In the genomic region with DNA sequence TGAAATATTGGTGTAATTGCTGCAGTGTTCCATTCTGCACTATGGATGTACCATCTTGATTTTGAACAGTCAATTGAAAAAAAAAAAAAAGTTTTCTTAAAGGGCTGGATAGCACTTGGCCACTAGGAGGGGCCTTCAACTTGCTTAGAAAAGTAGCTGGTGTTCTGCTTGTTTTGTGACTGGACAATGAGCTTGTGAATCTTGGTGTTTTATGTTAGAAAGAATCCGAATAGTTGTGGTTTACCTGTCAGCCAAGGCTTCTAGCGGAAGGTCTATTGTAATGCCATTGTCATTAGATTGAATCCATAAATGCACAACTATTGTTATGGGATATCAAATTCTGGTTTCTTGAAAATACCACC, we compare ENCODE assay signal across 9 cellular contexts.
DNase-seq lines count a peak whose midpoint lies in the region; ATAC-seq and TF ChIP-seq lines count a peak whose summit lies in the region.
"Had no signal": no experiment of that assay in that cellular context is flagged by ENCODE, and none has a peak within 500 bp of the region (broad histone marks: within the 10 kb centered on the region; RNA-seq: fewer than 3 reads in every experiment).

No MANE protein-coding gene starts in this region.

- H3K4me3 ChIP-seq in RWPE2 (ENCODE audit: severe bottlenecking) (no peak overlapping the region), fibroblast of mammary gland (ENCODE audit: control insufficient read depth, low read depth, low read length) (no peak overlapping the region), smooth muscle cell (no peak overlapping the region), upper lobe of left lung (no peak overlapping the region)
- H3K4me3 ChIP-seq in effector memory CD4-positive, alpha-beta T cell (ENCODE audit: insufficient read depth, low read depth, low read length, poor library complexity, severe bottlenecking), result no peak overlapping the region

- H3K9me3 ChIP-seq in RWPE2 (ENCODE audit: severe bottlenecking) (no peaks in the 10 kb centered on the region), smooth muscle cell (replicated peaks; ENCODE audit: low read depth) (no peaks in the 10 kb centered on the region), upper lobe of left lung (no peaks in the 10 kb centered on the region)
- no peaks in the 10 kb centered on the region for H3K9me3 ChIP-seq in effector memory CD4-positive, alpha-beta T cell (ENCODE audit: control insufficient read depth, low read length)

- TF ChIP-seq CTCF in RWPE2 (IDR thresholded peaks at IDR 0.05; ENCODE audit: poor library complexity, severe bottlenecking) (peak; percentile 36), fibroblast of mammary gland (conservative IDR thresholded peaks at IDR 0.05; ENCODE audit: control insufficient read depth, insufficient read depth, low read depth, low read length) (peak; percentile 93), smooth muscle cell (IDR thresholded peaks at IDR 0.05; ENCODE audit: borderline replicate concordance, insufficient read depth, poor library complexity, severe bottlenecking) (peak; percentile 41), upper lobe of left lung (IDR thresholded peaks at IDR 0.05) (peak in 3 of 6 experiments; percentile 26 to 34 (median 33))

- no peak overlapping the region for H3K4me2 ChIP-seq in smooth muscle cell

- no peaks in the 10 kb centered on the region for H4K20me1 ChIP-seq in smooth muscle cell (ENCODE audit: low read depth)

- H3K27ac ChIP-seq in RWPE2 (ENCODE audit: poor library complexity, severe bottlenecking) (no peak overlapping the region), smooth muscle cell (ENCODE audit: low read depth) (peak overlapping the region; percentile 89), upper lobe of left lung (no peak overlapping the region)
- no peak overlapping the region for H3K27ac ChIP-seq in effector memory CD4-positive, alpha-beta T cell (ENCODE audit: insufficient read depth, low read length, poor library complexity, severe bottlenecking)

- ATAC-seq in RWPE2 (ENCODE audit: low read depth) (no peak), upper lobe of left lung (ENCODE audit: low FRiP score in 2 of 2) (no peak)

- no peaks in the 10 kb centered on the region for H3K79me2 ChIP-seq in smooth muscle cell (ENCODE audit: low read depth)

- 35% methylated on average over 2 of the region's 2 CpGs for WGBS in smooth muscle cell (ENCODE audit: low lambda C conversion rate)
- 41 to 62% methylated on average over 2 of the region's 2 CpGs for WGBS in upper lobe of left lung, 2 donors

- TF ChIP-seq EP300 in upper lobe of left lung (IDR thresholded peaks at IDR 0.05), result no peak

- TF ChIP-seq POLR2A in upper lobe of left lung (IDR thresholded peaks at IDR 0.05), result no peak

- H3K36me3 ChIP-seq in RWPE2 (ENCODE audit: low read depth), result no peaks in the 10 kb centered on the region
- no peaks in the 10 kb centered on the region for H3K36me3 ChIP-seq in smooth muscle cell (ENCODE audit: low read depth)
- no peaks in the 10 kb centered on the region for H3K36me3 ChIP-seq in effector memory CD4-positive, alpha-beta T cell (ENCODE audit: control insufficient read depth, insufficient read depth, low read length)
- no peaks in the 10 kb centered on the region for H3K36me3 ChIP-seq in upper lobe of left lung

- DNase-seq in HCEC 1CT, result peak; percentile 72
- DNase-seq in RWPE2 (ENCODE audit: low spot score), result no peak
- DNase-seq in fibroblast of mammary gland (ENCODE audit: low read depth), result no peak
- DNase-seq in smooth muscle cell (lab: John Stamatoyannopoulos, UW; ENCODE audit: unreplicated experiment), result no peak
- DNase-seq in effector memory CD4-positive, alpha-beta T cell, result no peak
- DNase-seq in COLO668 (lab: John Stamatoyannopoulos, UW; ENCODE audit: unreplicated experiment), result no peak
- DNase-seq in upper lobe of left lung, result no peak
- DNase-seq: activated CD4-positive, alpha-beta memory T cell treated with anti-CD3 and anti-CD28 coated beads, Interleukin-2, amount 10 ng/mL, durations not matched to agents 7 days and 5 days; NCI-H510A had no signal

- no peak overlapping the region for H2AFZ ChIP-seq in smooth muscle cell (ENCODE audit: low read depth)

- peaks cover 22% of the 10 kb centered on the region for H3F3A ChIP-seq in smooth muscle cell (ENCODE audit: low read depth)

- no peaks in the 10 kb centered on the region for H3K27me3 ChIP-seq in RWPE2 (ENCODE audit: insufficient read depth, poor library complexity, severe bottlenecking)
- no peaks in the 10 kb centered on the region for H3K27me3 ChIP-seq in smooth muscle cell (ENCODE audit: low read depth)
- no peaks in the 10 kb centered on the region for H3K27me3 ChIP-seq in effector memory CD4-positive, alpha-beta T cell (replicated peaks; ENCODE audit: control insufficient read depth, insufficient read depth, low read length, poor library complexity, severe bottlenecking)
- H3K27me3 ChIP-seq in upper lobe of left lung, result no peaks in the 10 kb centered on the region

- H3K4me1 ChIP-seq in RWPE2 (ENCODE audit: insufficient read depth, poor library complexity, severe bottlenecking), result peaks cover 35% of the 10 kb centered on the region
- H3K4me1 ChIP-seq in smooth muscle cell (ENCODE audit: low read depth), result peaks cover 12% of the 10 kb centered on the region
- no peaks in the 10 kb centered on the region for H3K4me1 ChIP-seq in effector memory CD4-positive, alpha-beta T cell (ENCODE audit: control insufficient read depth, insufficient read depth, low read length, poor library complexity, severe bottlenecking)
- H3K4me1 ChIP-seq in upper lobe of left lung, result peaks cover 0 to 3% (median 0%) of the 10 kb centered on the region in 4 donors

- peak overlapping the region; percentile 74 for H3K9ac ChIP-seq in smooth muscle cell (ENCODE audit: low read depth)
